29 cellular contexts compared by ENCODE assay signal in the genomic region with DNA sequence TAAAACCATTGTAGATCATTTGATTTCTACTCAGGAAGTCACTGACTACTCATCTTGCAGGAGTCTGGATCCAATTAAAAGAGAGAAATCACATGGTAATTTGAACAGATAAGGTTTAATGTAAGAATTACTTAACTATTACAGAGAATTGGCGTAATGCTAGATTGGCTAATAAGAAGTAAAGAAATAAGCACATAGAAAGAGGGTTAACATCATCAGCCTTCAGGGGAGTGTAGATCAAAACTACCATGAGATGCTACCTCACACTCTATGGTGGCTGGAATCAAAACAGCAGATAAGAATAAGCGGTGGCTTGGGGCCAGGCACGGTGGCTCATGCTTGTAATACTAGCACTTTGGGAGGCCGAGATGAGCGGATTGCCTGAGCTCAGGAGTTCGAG. TPM values are rescaled to one million over a fixed set of nuclear protein-coding genes. Genes with fewer than 3 reads are reported as not detected.
A peak's percentile ranks its signal among the peaks of the same experiment; 100 is the strongest.
DNase-seq lines count a peak whose midpoint lies in the region; TF ChIP-seq lines count a peak whose summit lies in the region.
"Had no signal": no experiment of that assay in that cellular context is flagged by ENCODE, and none has a peak within 500 bp of the region (broad histone marks: within the 10 kb centered on the region; RNA-seq: fewer than 3 reads in every experiment).

No MANE protein-coding gene starts in this region.

- no peaks in the 10 kb centered on the region for H3K9me3 Mint-ChIP-seq in neural crest cell
- H3K9me3 Mint-ChIP-seq: activated CD4-positive, alpha-beta T cell treated with anti-CD3 and anti-CD28 coated beads, Interleukin-2, amount 10 ng/mL, durations not matched to agents 7 days and 5 days; activated naive CD4-positive, alpha-beta T cell treated with anti-CD3 and anti-CD28 coated beads for 36 hours; activated T-helper 1 cell treated with anti-CD3 and anti-CD28 coated beads, Interleukin-12 subunit alpha, Interleukin-12 subunit beta, Interleukin-2, Interleukin-4 antibody, amounts not matched to agents 30 ng/mL and 10 ng/mL and 1 ng/mL, durations not matched to agents 14 hours and 24 hours and 36 hours; naive B cell had no signal

- CTCF ChIA-PET in RWPE1 (lab: Yijun Ruan, JAX) = no interaction called here

- H3K27me3 ChIP-seq in mesendoderm (ENCODE audit: insufficient read depth, low read length, poor library complexity) = no peaks in the 10 kb centered on the region
- H3K27me3 ChIP-seq: BLaER1 treated with 17β-estradiol and CSF1 and Interleukin-3, amounts not matched to agents 10 nM and 100 nM; breast epithelium; left lung had no signal

- H3K27ac ChIP-seq in SK-N-MC (peak overlapping the region; percentile 70), mesendoderm (ENCODE audit: low read depth, low read length) (no peak overlapping the region), RWPE1 (no peak overlapping the region)
- H3K27ac ChIP-seq: BLaER1 treated with 17β-estradiol and CSF1 and Interleukin-3, amounts not matched to agents 10 nM and 100 nM; epithelial cell of prostate; left lung; skin epidermis; thoracic aorta; WERI-Rb-1 had no signal

- no peak overlapping the region for H4K8ac ChIP-seq in mesendoderm (ENCODE audit: low read depth, low read length)

- no peak overlapping the region for H3K4me2 ChIP-seq in mesendoderm (ENCODE audit: low read length)
- H3K4me2 ChIP-seq: BLaER1 treated with 17β-estradiol and CSF1 and Interleukin-3, amounts not matched to agents 10 nM and 100 nM had no signal

- H2BK5ac ChIP-seq in mesendoderm (ENCODE audit: low read length) = no peak overlapping the region

- no peaks in the 10 kb centered on the region for H3K79me2 ChIP-seq in mesendoderm (ENCODE audit: control insufficient read depth, insufficient read depth, low read length)

- H3K23ac ChIP-seq in mesendoderm (ENCODE audit: low read length) = no peak overlapping the region

- POLR2A ChIA-PET in RWPE1 (lab: Yijun Ruan, JAX; ENCODE audit: low non-redundant PET) = no interaction called here

- no peak overlapping the region for H3K4ac ChIP-seq in mesendoderm (ENCODE audit: low read depth, low read length)

- H3K9ac ChIP-seq in SK-N-MC (ENCODE audit: insufficient read length) (no peak overlapping the region), mesendoderm (ENCODE audit: low read length) (no peak overlapping the region)
- H3K9ac ChIP-seq: BLaER1 treated with 17β-estradiol and CSF1 and Interleukin-3, amounts not matched to agents 10 nM and 100 nM had no signal

- H3K4me3 ChIP-seq in AG09309 (ENCODE audit: control insufficient read depth, low read depth, low read length) (no peak overlapping the region), SK-N-MC (no peak overlapping the region), mesendoderm (ENCODE audit: low read length) (no peak overlapping the region)
- H3K4me3 ChIP-seq: BLaER1 treated with 17β-estradiol and CSF1 and Interleukin-3, amounts not matched to agents 10 nM and 100 nM; breast epithelium; left lung; skin epidermis; thoracic aorta had no signal

- peaks cover 24% of the 10 kb centered on the region for H3K4me1 Mint-ChIP-seq in neural crest cell

- H3K36me3 ChIP-seq in SK-N-MC (ENCODE audit: insufficient read depth, low read length) (no peaks in the 10 kb centered on the region), mesendoderm (ENCODE audit: control insufficient read depth, insufficient read depth, low read length) (no peaks in the 10 kb centered on the region)
- H3K36me3 ChIP-seq: breast epithelium, left lung, thoracic aorta, WERI-Rb-1 had no signal

- peaks cover 4% of the 10 kb centered on the region for H3K36me3 Mint-ChIP-seq in neural crest cell (ENCODE audit: low read depth)
- H3K36me3 Mint-ChIP-seq: naive B cell had no signal

- no peak overlapping the region for H3K18ac ChIP-seq in mesendoderm (ENCODE audit: low read length)

- no peak overlapping the region for H2BK120ac ChIP-seq in mesendoderm (ENCODE audit: low read depth, low read length)

- H2AK5ac ChIP-seq in mesendoderm (ENCODE audit: low read length) = no peak overlapping the region

- H3K27ac Mint-ChIP-seq in neural crest cell (ENCODE audit: unreplicated experiment) = peak overlapping the region; percentile 69
- H3K27ac Mint-ChIP-seq: activated CD4-positive, alpha-beta T cell treated with anti-CD3 and anti-CD28 coated beads, Interleukin-2, amount 10 ng/mL, durations not matched to agents 7 days and 5 days; activated CD8-positive, alpha-beta memory T cell treated with anti-CD3 and anti-CD28 coated beads, Interleukin-2, amount 10 ng/mL, durations not matched to agents 7 days and 5 days; activated naive CD4-positive, alpha-beta T cell treated with anti-CD3 and anti-CD28 coated beads for 36 hours; activated T-helper 1 cell treated with anti-CD3 and anti-CD28 coated beads, Interleukin-12 subunit alpha, Interleukin-12 subunit beta, Interleukin-2, Interleukin-4 antibody, amounts not matched to agents 30 ng/mL and 10 ng/mL and 1 ng/mL, durations not matched to agents 14 hours and 24 hours and 36 hours had no signal

- H3K4me3 Mint-ChIP-seq in neural crest cell = no peak overlapping the region
- H3K4me3 Mint-ChIP-seq: activated CD4-positive, alpha-beta T cell treated with anti-CD3 and anti-CD28 coated beads, Interleukin-2, amount 10 ng/mL, durations not matched to agents 7 days and 5 days; activated CD8-positive, alpha-beta memory T cell treated with anti-CD3 and anti-CD28 coated beads, Interleukin-2, amount 10 ng/mL, durations not matched to agents 7 days and 5 days; activated naive CD4-positive, alpha-beta T cell treated with anti-CD3 and anti-CD28 coated beads for 36 hours; activated T-helper 1 cell treated with anti-CD3 and anti-CD28 coated beads, Interleukin-12 subunit alpha, Interleukin-12 subunit beta, Interleukin-2, Interleukin-4 antibody, amounts not matched to agents 30 ng/mL and 10 ng/mL and 1 ng/mL, durations not matched to agents 14 hours and 24 hours and 36 hours; naive B cell had no signal

- no peaks in the 10 kb centered on the region for H3K79me1 ChIP-seq in mesendoderm (ENCODE audit: low read length)

- no CpG with 5 or more reads among the region's 6 CpGs for WGBS in mesendoderm (ENCODE audit: extremely low coverage, insufficient coverage, low lambda C conversion rate)

- DNase-seq in AG09309 (ENCODE audit: low read depth) (peak; percentile 82), SK-N-MC (ENCODE audit: low read depth, low spot score) (peak; percentile 52), fibroblast of gingiva (ENCODE audit: low read depth) (peak; percentile 81), neural crest cell (ENCODE audit: low read depth, low spot score) (no peak), mesendoderm (no peak), CD1c-positive myeloid dendritic cell (ENCODE audit: extremely low spot score) (no peak), NCI-H446 (lab: John Stamatoyannopoulos, UW) (no peak), RWPE1 (ENCODE audit: low spot score) (no peak)
- DNase-seq: activated CD4-positive, alpha-beta T cell treated with anti-CD3 and anti-CD28 coated beads, Interleukin-2, amount 10 ng/mL, durations not matched to agents 7 days and 5 days; activated CD8-positive, alpha-beta memory T cell treated with anti-CD3 and anti-CD28 coated beads, Interleukin-2, amount 10 ng/mL, durations not matched to agents 7 days and 5 days; activated naive CD4-positive, alpha-beta T cell treated with anti-CD3 and anti-CD28 coated beads for 36 hours; amniotic stem cell; DND-41; effector CD8-positive, alpha-beta T cell; H7; left lung; naive B cell; NCI-H1694 treated with DMSO at 0.1 percent for 48 hours; NCI-H526; SHP77 treated with DMSO at 0.1 percent for 48 hours; stimulated activated naive CD8-positive, alpha-beta T cell treated with anti-CD3 and anti-CD28 coated beads, Interleukin-15, Interleukin-2, amounts not matched to agents 100 U/mL and 50 U/mL, for 24 hours; T1000; WERI-Rb-1 had no signal

- no peaks in the 10 kb centered on the region for H3K4me1 ChIP-seq in mesendoderm (ENCODE audit: control insufficient read depth, low read depth, low read length)
- H3K4me1 ChIP-seq: breast epithelium, left lung had no signal

- no peak overlapping the region for H4K5ac ChIP-seq in mesendoderm (ENCODE audit: low read length)

- H3K56ac ChIP-seq in mesendoderm (ENCODE audit: low read length) = no peak overlapping the region

- H3K27me3 Mint-ChIP-seq in neural crest cell (ENCODE audit: low read depth) = no peaks in the 10 kb centered on the region
- H3K27me3 Mint-ChIP-seq: activated CD4-positive, alpha-beta T cell treated with anti-CD3 and anti-CD28 coated beads, Interleukin-2, amount 10 ng/mL, durations not matched to agents 7 days and 5 days; activated CD8-positive, alpha-beta memory T cell treated with anti-CD3 and anti-CD28 coated beads, Interleukin-2, amount 10 ng/mL, durations not matched to agents 7 days and 5 days; naive B cell had no signal

- no peak overlapping the region for H2BK15ac ChIP-seq in mesendoderm (replicated peaks; ENCODE audit: low read depth)

- no peaks in the 10 kb centered on the region for H3K9me3 ChIP-seq in SK-N-MC (ENCODE audit: low read depth, low read length)
- H3K9me3 ChIP-seq: BLaER1 treated with 17β-estradiol and CSF1 and Interleukin-3, amounts not matched to agents 10 nM and 100 nM; breast epithelium; left lung; thoracic aorta had no signal

- no peak for TF ChIP-seq CTCF in AG09309 (IDR thresholded peaks at IDR 0.05; ENCODE audit: control insufficient read depth, insufficient read depth, low read depth, low read length, missing control alignments)
- TF ChIP-seq CTCF in neural crest cell (conservative IDR thresholded peaks at IDR 0.05) = no peak
- no peak for TF ChIP-seq CTCF in RWPE1 (conservative IDR thresholded peaks at IDR 0.05; ENCODE audit: low read depth)

RNA-seq across cellular contexts. Expression of a gene that starts 11.7 kb away (rescaled TPM):
- 34.8 and 37.4 TPM in 2 replicates for total RNA-seq in neural crest cell
- 2.9 TPM for polyA plus RNA-seq in mesendoderm (2013, experiment 1 of 2)
- polyA plus RNA-seq in mesendoderm (2013, experiment 2 of 2) = 3.0 TPM

Comparison
In these comparisons a context has a peak if more than half of its experiments do, and no peak if none do; other contexts are left out.
1. DNase-seq: peak in AG09309 (single experiment), SK-N-MC (single experiment) and fibroblast of gingiva (single experiment); none in neural crest cell (single experiment), mesendoderm (single experiment), CD1c-positive myeloid dendritic cell (single experiment), NCI-H446 (0 of 2) and RWPE1 (single experiment).